ENCODE assay signal across 11 cellular contexts in genomic region chr4:109472343-109472761, GRCh38. TPM values are rescaled to one million over a fixed set of nuclear protein-coding genes. Genes with fewer than 3 reads are reported as not detected.
DNase-seq lines count a peak whose midpoint lies in the region; ATAC-seq, FAIRE-seq and TF ChIP-seq lines count a peak whose summit lies in the region.
"Had no signal": no experiment of that assay in that cellular context is flagged by ENCODE, and none has a peak within 500 bp of the region (broad histone marks: within the 10 kb centered on the region; RNA-seq: fewer than 3 reads in every experiment).

No MANE protein-coding gene starts in this region.

- no peaks in the 10 kb centered on the region for H3K9me3 ChIP-seq in HCT116 (ENCODE audit: control insufficient read depth in 1 of 2, insufficient read depth in 1 of 2, low read depth in 1 of 2, low read length in 2 of 2)
- H3K9me3 ChIP-seq: left ventricle myocardium inferior had no signal

- H3K4me3 Mint-ChIP-seq in activated T-helper 17 cell treated with anti-CD3 and anti-CD28 coated beads, Interleukin-2, amount 50 U/mL, for 72 hours: peak overlapping the region; percentile 15
- H3K4me3 Mint-ChIP-seq: activated B cell treated with CpG ODN at 0.5 μM for 24 hours had no signal

- H3K4me1 ChIP-seq in HCT116 (ENCODE audit: control insufficient read depth in 1 of 2, insufficient read depth in 2 of 2, low read length in 2 of 2): peaks cover 0 to 19% of the 10 kb centered on the region in 2 experiments; a peak in 1 of 4 replicates

- peaks cover 97% of the 10 kb centered on the region for H3K79me2 ChIP-seq in HCT116 (ENCODE audit: insufficient read depth, low read length)

- peaks cover 14 to 16% of the 10 kb centered on the region in 2 experiments for H3K36me3 ChIP-seq in HCT116 (ENCODE audit: control insufficient read depth in 1 of 2, insufficient read depth in 2 of 2, low read length in 2 of 2)

- H3K27me3 ChIP-seq in HCT116 (ENCODE audit: insufficient read depth, low read length): no peaks in the 10 kb centered on the region

- peak overlapping the region; percentile 37 for H3K27ac Mint-ChIP-seq in activated T-helper 17 cell treated with anti-CD3 and anti-CD28 coated beads, Interleukin-2, amount 50 U/mL, for 72 hours

- no TSS peak for BruUV-seq in HCT116 (replicated peaks; lab: Mats Ljungman, UMichigan)

- RAD21 ChIA-PET in HCT116 (lab: Charles Lee; ENCODE audit: low non-redundant PET in 1 of 2, low total read pairs in 2 of 2, uncharacterized antibody in 2 of 2, unreplicated experiment in 2 of 2): no interaction called here

- no peak for TF ChIP-seq RAD21 in HCT116 (IDR thresholded peaks at IDR 0.05; ENCODE audit: low read depth)

- peak; percentile 16 for DNase-seq in AG09319 (ENCODE audit: extremely low read depth, low read depth)
- no peak for DNase-seq in HCT116 (ENCODE audit: low read depth, low spot score)
- DNase-seq in SK-N-DZ (ENCODE audit: low spot score): no peak
- DNase-seq: activated B cell treated with CpG ODN at 0.5 μM for 24 hours; left ventricle myocardium inferior; stimulated activated CD4-positive, alpha-beta T cell treated with anti-CD3 and anti-CD28 coated beads, Interleukin-12 subunit alpha, Interleukin-12 subunit beta, amount 100 ng/mL, for 4 hours had no signal

- H3K4me1 Mint-ChIP-seq in activated T-helper 17 cell treated with anti-CD3 and anti-CD28 coated beads, Interleukin-2, amount 50 U/mL, for 72 hours: peaks cover 24% of the 10 kb centered on the region

- no peak overlapping the region for H3K4me3 ChIP-seq in HCT116 (replicated peaks in 1 of 2; ENCODE audit: low read depth in 1 of 2, low read length in 2 of 2)
- H3K4me3 ChIP-seq: left ventricle myocardium inferior had no signal

- intact Hi-C loops in HCT116 (cut with micrococcal nuclease): no loop called here

- H3K9ac ChIP-seq in HCT116 (ENCODE audit: low read length): no peak overlapping the region

- H3K9me2 ChIP-seq in HCT116 (ENCODE audit: insufficient read depth): no peaks in the 10 kb centered on the region

- H3K27me3 Mint-ChIP-seq in activated T-helper 17 cell treated with anti-CD3 and anti-CD28 coated beads, Interleukin-2, amount 50 U/mL, for 72 hours: no peaks in the 10 kb centered on the region
- H3K27me3 Mint-ChIP-seq: activated B cell treated with CpG ODN at 0.5 μM for 24 hours had no signal

- H3K4me2 ChIP-seq in HCT116 (ENCODE audit: low read length): peak overlapping the region; percentile 3; the same call in 1 of the 2 replicates

- TF ChIP-seq POLR2A in HCT116 (IDR thresholded peaks at IDR 0.05; ENCODE audit: borderline replicate concordance, extremely low read depth, insufficient read depth, insufficient read length): no peak

- CTCF ChIA-PET in HCT116 (lab: Charles Lee): no interaction called here

- H3K9me3 Mint-ChIP-seq in activated T-helper 17 cell treated with anti-CD3 and anti-CD28 coated beads, Interleukin-2, amount 50 U/mL, for 72 hours: no peaks in the 10 kb centered on the region
- H3K9me3 Mint-ChIP-seq: activated B cell treated with CpG ODN at 0.5 μM for 24 hours had no signal

- no peak for TF ChIP-seq CTCF in AG09319 (IDR thresholded peaks at IDR 0.05; ENCODE audit: low read depth, low read length)
- TF ChIP-seq CTCF in HCT116 (IDR thresholded peaks at IDR 0.05 in 2 of 3, conservative IDR thresholded peaks at IDR 0.05 in 1 of 3; ENCODE audit: borderline replicate concordance in 1 of 3, insufficient read depth in 1 of 3, low read depth in 2 of 3, low read length in 2 of 3): no peak

- POLR2A ChIA-PET in HCT116 (lab: Charles Lee): no interaction called here

- ATAC-seq in HCT116 (no peak), HG02885 (IDR thresholded peaks at IDR 0.05; ENCODE audit: poor library complexity, unreplicated experiment) (no peak), HG03565 (IDR thresholded peaks at IDR 0.05; ENCODE audit: unreplicated experiment) (no peak), GM18907 (IDR thresholded peaks at IDR 0.05; ENCODE audit: unreplicated experiment) (no peak)
- ATAC-seq in activated T-helper 17 cell treated with anti-CD3 and anti-CD28 coated beads, Interleukin-2, amount 50 U/mL, for 72 hours (replicated peaks): peak; percentile 85

- peaks cover 83% of the 10 kb centered on the region for H3K36me3 Mint-ChIP-seq in activated T-helper 17 cell treated with anti-CD3 and anti-CD28 coated beads, Interleukin-2, amount 50 U/mL, for 72 hours (ENCODE audit: low read depth)

- peak; percentile 97 for FAIRE-seq in islet of Langerhans (lab: Jason Lieb, UNC)

- H3K27ac ChIP-seq in HCT116 (ENCODE audit: low read depth, low read length): no peak overlapping the region
- H3K27ac ChIP-seq: left ventricle myocardium inferior had no signal

- peaks cover 8% of the 10 kb centered on the region; the same call in 1 of the 2 replicates for H4K20me1 ChIP-seq in HCT116 (ENCODE audit: insufficient read depth)

- H2AFZ ChIP-seq in HCT116 (ENCODE audit: low read depth, low read length, poor library complexity, severe bottlenecking): no peak overlapping the region

TF ChIP-seq in HCT116, 20 proteins besides CTCF, POLR2A, EP300 and RAD21:
- TF ChIP-seq POLR2AphosphoS5 (IDR thresholded peaks at IDR 0.05; ENCODE audit: low read depth, low read length): no peak
- TF ChIP-seq JUND (IDR thresholded peaks at IDR 0.05): no peak
- TF ChIP-seq, protein P1, sequence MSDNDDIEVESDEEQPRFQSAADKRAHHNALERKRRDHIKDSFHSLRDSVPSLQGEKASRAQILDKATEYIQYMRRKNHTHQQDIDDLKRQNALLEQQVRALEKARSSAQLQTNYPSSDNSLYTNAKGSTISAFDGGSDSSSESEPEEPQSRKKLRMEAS (IDR thresholded peaks at IDR 0.05): no peak
- no peak for TF ChIP-seq ZNF274 (IDR thresholded peaks at IDR 0.05; ENCODE audit: low read depth, low read length)
- TF ChIP-seq ZFX (IDR thresholded peaks at IDR 0.05): no peak
- no peak for TF ChIP-seq EGR1 (IDR thresholded peaks at IDR 0.05; ENCODE audit: low read depth)
- TF ChIP-seq SRF (IDR thresholded peaks at IDR 0.05; ENCODE audit: low read depth): no peak
- no peak for TF ChIP-seq REST (IDR thresholded peaks at IDR 0.05; ENCODE audit: low read depth)
- TF ChIP-seq SIN3A (IDR thresholded peaks at IDR 0.05; ENCODE audit: low read depth): no peak
- TF ChIP-seq TCF7L2 (IDR thresholded peaks at IDR 0.05; ENCODE audit: borderline replicate concordance, extremely low read depth, insufficient read depth, insufficient read length): no peak
- no peak for TF ChIP-seq EZH2phosphoT487 (IDR thresholded peaks at IDR 0.05; ENCODE audit: borderline replicate concordance)
- no peak for TF ChIP-seq EZH2 (IDR thresholded peaks at IDR 0.05)
- no peak for TF ChIP-seq CEBPB (IDR thresholded peaks at IDR 0.05; ENCODE audit: low read depth)
- TF ChIP-seq, protein P2, sequence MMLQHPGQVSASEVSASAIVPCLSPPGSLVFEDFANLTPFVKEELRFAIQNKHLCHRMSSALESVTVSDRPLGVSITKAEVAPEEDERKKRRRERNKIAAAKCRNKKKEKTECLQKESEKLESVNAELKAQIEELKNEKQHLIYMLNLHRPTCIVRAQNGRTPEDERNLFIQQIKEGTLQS (IDR thresholded peaks at IDR 0.05): no peak

RNA-seq across cellular contexts. Expression of gene SEC24B, which starts 38.7 kb away (rescaled TPM):
- 33.0 TPM for total RNA-seq in HCT116 (2021; ENCODE audit: unreplicated experiment)
- polyA plus RNA-seq in HCT116 (2012): 17.7 and 21.0 TPM in 2 replicates
- 10 to 100 TPM; 25.2 to 28.1 TPM for total RNA-seq in activated T-helper 17 cell treated with anti-CD3 and anti-CD28 coated beads, Interleukin-2, amount 50 U/mL, for 72 hours
- polyA plus RNA-seq in SK-N-DZ (2014; cell fraction: cytosol; rRNA removed): 11.6 and 13.9 TPM in 2 replicates
- 10.4 and 12.3 TPM in 2 replicates for polyA plus RNA-seq in SK-N-DZ (2014; cell fraction: nucleus; rRNA removed)
